In the genomic region with DNA sequence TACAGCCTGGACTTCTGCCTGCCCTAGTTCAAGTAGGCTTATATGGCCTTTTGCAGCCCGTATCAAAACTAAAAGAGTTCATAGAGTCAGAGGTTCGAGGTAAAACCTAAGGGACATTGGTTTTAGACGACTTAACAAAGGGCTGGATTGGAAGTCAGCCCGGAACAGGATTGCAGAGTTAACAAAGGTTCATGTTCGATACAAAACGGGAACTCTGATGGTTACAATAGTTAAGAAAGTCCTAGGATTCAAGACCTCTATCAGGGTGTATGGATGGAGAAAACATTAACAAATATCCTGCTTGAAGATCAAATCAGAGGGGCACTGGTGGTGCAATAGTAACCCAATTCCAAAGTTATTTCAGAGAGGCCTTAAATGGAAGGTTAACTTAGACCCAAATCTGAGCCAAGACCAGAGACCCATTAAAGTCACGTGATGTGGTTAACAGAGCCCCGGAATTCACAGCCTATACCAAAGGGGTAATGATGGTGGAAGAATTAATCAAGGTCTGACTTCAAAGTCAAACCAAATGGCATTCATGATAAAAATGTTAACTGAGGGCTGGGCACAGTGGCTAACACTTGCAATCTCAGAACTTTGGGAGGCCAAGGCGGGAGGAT, we compare ENCODE assay signal across 9 cellular contexts. TPM values are rescaled to one million over a fixed set of nuclear protein-coding genes. Genes with fewer than 3 reads are reported as not detected.
A peak's percentile ranks its signal among the peaks of the same experiment; 100 is the strongest.
DNase-seq lines count a peak whose midpoint lies in the region; ATAC-seq, FAIRE-seq and TF ChIP-seq lines count a peak whose summit lies in the region.
"Had no signal": no experiment of that assay in that cellular context is flagged by ENCODE, and none has a peak within 500 bp of the region (broad histone marks: within the 10 kb centered on the region; RNA-seq: fewer than 3 reads in every experiment).

No MANE protein-coding gene starts in this region.

- TF ChIP-seq EP300 in suprapubic skin (IDR thresholded peaks at IDR 0.05), result no peak

- no peak overlapping the region for H3K27ac Mint-ChIP-seq in activated CD8-positive, alpha-beta memory T cell treated with anti-CD3 and anti-CD28 coated beads, Interleukin-2, amount 10 ng/mL, durations not matched to agents 7 days and 5 days
- H3K27ac Mint-ChIP-seq in astrocyte (ENCODE audit: unreplicated experiment), result no peak overlapping the region

- H3K9me3 ChIP-seq in astrocyte (ENCODE audit: insufficient read depth, low read depth, low read length) (no peaks in the 10 kb centered on the region), liver (ENCODE audit: control insufficient read depth in 4 of 4, low read length in 3 of 4) (no peaks in the 10 kb centered on the region), suprapubic skin (no peaks in the 10 kb centered on the region)
- H3K9me3 ChIP-seq: testis had no signal

- TF ChIP-seq POLR2A in suprapubic skin (IDR thresholded peaks at IDR 0.05), result no peak

- no peak for DNase-seq in activated CD8-positive, alpha-beta memory T cell treated with anti-CD3 and anti-CD28 coated beads, Interleukin-2, amount 10 ng/mL, durations not matched to agents 7 days and 5 days
- no peak for DNase-seq in activated CD8-positive, alpha-beta memory T cell treated with anti-CD3 and anti-CD28 coated beads, Interleukin-2, amount 50 U/mL, for 4 hours
- no peak for DNase-seq in astrocyte (ENCODE audit: low read depth)
- DNase-seq in suprapubic skin (ENCODE audit: low spot score in 2 of 2), result no peak
- no peak for DNase-seq in glomerular visceral epithelial cell (ENCODE audit: extremely low spot score)
- DNase-seq in stimulated activated CD4-positive, alpha-beta T cell treated with anti-CD3 and anti-CD28 coated beads, Interleukin-4, amount 100 ng/mL, for 24 hours, result no peak
- no peak for DNase-seq in frontal cortex (ENCODE audit: low spot score in 2 of 2)

- no peaks in the 10 kb centered on the region for H3K79me2 ChIP-seq in astrocyte (ENCODE audit: insufficient read depth, low read length)

- CTCF ChIA-PET in activated CD8-positive, alpha-beta memory T cell treated with anti-CD3 and anti-CD28 coated beads, Interleukin-2, amount 10 ng/mL, durations not matched to agents 7 days and 5 days (lab: Charles Lee), result no interaction called here

- no peaks in the 10 kb centered on the region for H3K36me3 Mint-ChIP-seq in activated CD8-positive, alpha-beta memory T cell treated with anti-CD3 and anti-CD28 coated beads, Interleukin-2, amount 10 ng/mL, durations not matched to agents 7 days and 5 days
- no peaks in the 10 kb centered on the region for H3K36me3 Mint-ChIP-seq in astrocyte (ENCODE audit: low read depth, unreplicated experiment)

- H4K20me1 ChIP-seq in astrocyte (ENCODE audit: insufficient read depth, low read length), result no peaks in the 10 kb centered on the region

- H3K9me3 Mint-ChIP-seq in activated CD8-positive, alpha-beta memory T cell treated with anti-CD3 and anti-CD28 coated beads, Interleukin-2, amount 10 ng/mL, durations not matched to agents 7 days and 5 days (ENCODE audit: low read depth), result no peaks in the 10 kb centered on the region
- H3K9me3 Mint-ChIP-seq in astrocyte (ENCODE audit: unreplicated experiment), result no peaks in the 10 kb centered on the region

- FAIRE-seq in astrocyte (lab: Jason Lieb, UNC) (no peak), frontal cortex (lab: Jason Lieb, UNC) (no peak)

- H3K36me3 ChIP-seq in astrocyte (ENCODE audit: insufficient read depth, low read length) (no peaks in the 10 kb centered on the region), liver (ENCODE audit: control insufficient read depth in 4 of 4, insufficient read depth in 3 of 4, low read depth in 1 of 4, low read length in 3 of 4) (no peaks in the 10 kb centered on the region), suprapubic skin (no peaks in the 10 kb centered on the region)

- H3K4me3 Mint-ChIP-seq in activated CD8-positive, alpha-beta memory T cell treated with anti-CD3 and anti-CD28 coated beads, Interleukin-2, amount 10 ng/mL, durations not matched to agents 7 days and 5 days, result peak overlapping the region; percentile 89
- H3K4me3 Mint-ChIP-seq in astrocyte (ENCODE audit: unreplicated experiment), result peak overlapping the region; percentile 95

- no peak for TF ChIP-seq RAD21 in liver (IDR thresholded peaks at IDR 0.05)

- H3K4me2 ChIP-seq in astrocyte (ENCODE audit: low read length), result peak overlapping the region; percentile 93

- H3K4me1 ChIP-seq in astrocyte (ENCODE audit: insufficient read depth, low read length) (peaks cover 3% of the 10 kb centered on the region), liver (ENCODE audit: control insufficient read depth in 4 of 4, insufficient read depth in 4 of 4, low read length in 3 of 4) (peaks cover 0 to 6% (median 0%) of the 10 kb centered on the region in 4 donors), suprapubic skin (no peaks in the 10 kb centered on the region)
- H3K4me1 ChIP-seq: testis had no signal

- peaks cover 12% of the 10 kb centered on the region for H3K4me1 Mint-ChIP-seq in activated CD8-positive, alpha-beta memory T cell treated with anti-CD3 and anti-CD28 coated beads, Interleukin-2, amount 10 ng/mL, durations not matched to agents 7 days and 5 days
- H3K4me1 Mint-ChIP-seq in astrocyte (ENCODE audit: low read depth, unreplicated experiment), result peaks cover 2% of the 10 kb centered on the region

- no peak for TF ChIP-seq CTCF in astrocyte (IDR thresholded peaks at IDR 0.05; ENCODE audit: insufficient read depth, low read depth, low read length)
- no peak for TF ChIP-seq CTCF in liver (IDR thresholded peaks at IDR 0.05; ENCODE audit: low read depth, low read length, missing input control)
- TF ChIP-seq CTCF in suprapubic skin (IDR thresholded peaks at IDR 0.05), result no peak

- peak overlapping the region; percentile 94 for H2AFZ ChIP-seq in astrocyte (ENCODE audit: low read depth, low read length)

- peak overlapping the region; percentile 72 for H3K4me3 ChIP-seq in astrocyte (ENCODE audit: insufficient read depth, low read depth, low read length)
- peak overlapping the region in 2 of 3 donors; percentile 67 to 89 for H3K4me3 ChIP-seq in liver (ENCODE audit: low read depth in 1 of 3, low read length in 3 of 3)
- H3K4me3 ChIP-seq in suprapubic skin, result peak overlapping the region; percentile 68

- WGBS in liver, result 57% methylated on average over 9 of the region's 9 CpGs
- 66% methylated on average over 9 of the region's 9 CpGs for WGBS in suprapubic skin

- no peak for ATAC-seq in activated CD8-positive, alpha-beta memory T cell treated with anti-CD3 and anti-CD28 coated beads, Interleukin-2, amount 10 ng/mL, durations not matched to agents 7 days and 5 days

- H3K27me3 ChIP-seq in astrocyte (ENCODE audit: insufficient read depth, low read length) (no peaks in the 10 kb centered on the region), liver (ENCODE audit: control insufficient read depth in 4 of 4, insufficient read depth in 4 of 4, low read length in 3 of 4) (no peaks in the 10 kb centered on the region), suprapubic skin (no peaks in the 10 kb centered on the region)
- H3K27me3 ChIP-seq: testis had no signal

- no peaks in the 10 kb centered on the region for H3K27me3 Mint-ChIP-seq in activated CD8-positive, alpha-beta memory T cell treated with anti-CD3 and anti-CD28 coated beads, Interleukin-2, amount 10 ng/mL, durations not matched to agents 7 days and 5 days
- no peaks in the 10 kb centered on the region for H3K27me3 Mint-ChIP-seq in astrocyte (ENCODE audit: low read depth, unreplicated experiment)

- H3K9ac ChIP-seq in astrocyte (ENCODE audit: low read length) (peak overlapping the region; percentile 89), liver (ENCODE audit: low read depth in 1 of 2, low read length in 2 of 2) (no peak overlapping the region)

- H3K27ac ChIP-seq in astrocyte (ENCODE audit: low read depth, low read length) (no peak overlapping the region), liver (ENCODE audit: low read depth in 1 of 2, low read length in 2 of 2) (peak overlapping the region; percentile 20 to 84), suprapubic skin (no peak overlapping the region)

TF ChIP-seq in liver, 16 proteins besides CTCF, POLR2A, EP300 and RAD21:
- TF ChIP-seq, protein P1, sequence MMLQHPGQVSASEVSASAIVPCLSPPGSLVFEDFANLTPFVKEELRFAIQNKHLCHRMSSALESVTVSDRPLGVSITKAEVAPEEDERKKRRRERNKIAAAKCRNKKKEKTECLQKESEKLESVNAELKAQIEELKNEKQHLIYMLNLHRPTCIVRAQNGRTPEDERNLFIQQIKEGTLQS (IDR thresholded peaks at IDR 0.05), result no peak
TF ChIP-seq in liver: peak in this region for 0.

RNA-seq across cellular contexts. Expression of a gene that starts 0.7 kb away (rescaled TPM):
- total RNA-seq in activated CD8-positive, alpha-beta memory T cell treated with anti-CD3 and anti-CD28 coated beads, Interleukin-2, amount 10 ng/mL, durations not matched to agents 7 days and 5 days, result 1 to 10 TPM in 1 of 2 experiments, under 1 TPM in 1; 0.89 to 3.2 TPM
- total RNA-seq in astrocyte, result 1.3 and 1.8 TPM in 2 replicates
- total RNA-seq in liver, result under 1 TPM; 0.75 to 0.79 TPM
- polyA plus RNA-seq in liver, result under 1 TPM; 0.30 to 0.65 TPM
- total RNA-seq in suprapubic skin, result 1 to 10 TPM; 2.0 to 9.8 (median 3.6) TPM
- total RNA-seq in frontal cortex, result 8.6 TPM

RNA-seq across cellular contexts. Expression of a gene that starts 58.3 kb away (rescaled TPM):
- not detected for total RNA-seq in activated CD8-positive, alpha-beta memory T cell treated with anti-CD3 and anti-CD28 coated beads, Interleukin-2, amount 10 ng/mL, durations not matched to agents 7 days and 5 days
- total RNA-seq in astrocyte (not detected in 2 replicates), liver (not detected), suprapubic skin (not detected), frontal cortex (not detected)
- polyA plus RNA-seq in liver, result not detected

Comparison
In these comparisons a context has a peak if more than half of its experiments do, and no peak if none do; other contexts are left out.
1. H3K27ac ChIP-seq: peak in liver (2 of 2); none in astrocyte (single experiment) and suprapubic skin (single experiment).
2. Peak in every context shown above with its lines, with median percentiles within 50 percentile points of each other: H3K4me3 ChIP-seq.